ENCODE assay signal across 11 cellular contexts in genomic region chr4:169723207-169723606, GRCh38. TPM values are rescaled to one million over a fixed set of nuclear protein-coding genes. Genes with fewer than 3 reads are reported as not detected.
DNase-seq lines count a peak whose midpoint lies in the region; ATAC-seq, FAIRE-seq and TF ChIP-seq lines count a peak whose summit lies in the region.
"Had no signal": no experiment of that assay in that cellular context is flagged by ENCODE, and none has a peak within 500 bp of the region (broad histone marks: within the 10 kb centered on the region; RNA-seq: fewer than 3 reads in every experiment).

No MANE protein-coding gene starts in this region.

- no peaks in the 10 kb centered on the region for H3K9me3 ChIP-seq in RWPE2 (ENCODE audit: severe bottlenecking)
- H3K9me3 ChIP-seq in CD8-positive, alpha-beta memory T cell (ENCODE audit: low read length), result no peaks in the 10 kb centered on the region

- H3K4me3 ChIP-seq in RWPE2 (ENCODE audit: severe bottlenecking) (no peak overlapping the region), fibroblast of villous mesenchyme (ENCODE audit: low read depth, low read length) (no peak overlapping the region)
- H3K4me3 ChIP-seq in CD8-positive, alpha-beta memory T cell (ENCODE audit: low read length), result no peak overlapping the region

- peak; percentile 1 for DNase-seq in A172 (ENCODE audit: low spot score)
- no peak for DNase-seq in RWPE2 (ENCODE audit: low spot score)
- DNase-seq in fibroblast of villous mesenchyme (ENCODE audit: low read depth), result peak; percentile 16
- no peak for DNase-seq in activated CD4-positive, alpha-beta memory T cell treated with anti-CD3 and anti-CD28 coated beads for 36 hours
- DNase-seq in CD8-positive, alpha-beta memory T cell, result no peak
- DNase-seq in NCI-H128 (lab: John Stamatoyannopoulos, UW; ENCODE audit: unreplicated experiment), result no peak
- DNase-seq: NCI-H1092 had no signal

- ATAC-seq in RWPE2 (ENCODE audit: low read depth) (no peak), GM21423 (IDR thresholded peaks at IDR 0.05; ENCODE audit: unreplicated experiment) (no peak)

- POLR2A ChIA-PET in activated CD4-positive, alpha-beta memory T cell treated with anti-CD3 and anti-CD28 coated beads for 36 hours (lab: Charles Lee), result interaction anchor here (0.6 kb wide), 1 partner anchor 18 kb away, joined by 3 read pairs; no protein-coding TSS in a partner anchor
- POLR2A ChIA-PET in CD8-positive, alpha-beta memory T cell (lab: Charles Lee), result no interaction called here

- H3K36me3 Mint-ChIP-seq in activated CD4-positive, alpha-beta memory T cell treated with anti-CD3 and anti-CD28 coated beads for 36 hours, result peaks cover 2% of the 10 kb centered on the region
- peaks cover 0 to 35% (median 6%) of the 10 kb centered on the region in 3 donors for H3K36me3 Mint-ChIP-seq in CD8-positive, alpha-beta memory T cell

- no peaks in the 10 kb centered on the region for H3K4me1 ChIP-seq in RWPE2 (ENCODE audit: insufficient read depth, poor library complexity, severe bottlenecking)
- H3K4me1 ChIP-seq in CD8-positive, alpha-beta memory T cell (ENCODE audit: insufficient read depth, low read length), result no peaks in the 10 kb centered on the region

- no peaks in the 10 kb centered on the region for H3K9me3 Mint-ChIP-seq in activated CD4-positive, alpha-beta memory T cell treated with anti-CD3 and anti-CD28 coated beads for 36 hours
- H3K9me3 Mint-ChIP-seq in CD8-positive, alpha-beta memory T cell, result no peaks in the 10 kb centered on the region
- H3K9me3 Mint-ChIP-seq: activated T-helper 2 cell treated with anti-CD3 and anti-CD28 coated beads, Interferon-gamma antibody, Interleukin-2, Interleukin-4, amounts not matched to agents 10 μg/mL and 5 μg/mL and 100 μg/mL, durations not matched to agents 14 hours and 24 hours and 36 hours had no signal

- FAIRE-seq in G401.6 (lab: Jason Lieb, UNC), result peak; percentile 25
- FAIRE-seq: endometrium had no signal

- intact Hi-C loops in activated CD4-positive, alpha-beta memory T cell treated with anti-CD3 and anti-CD28 coated beads for 36 hours (cut with micrococcal nuclease), result loop anchor here (1.0 to 5.0 kb wide), 2 partner anchors 34 to 111 kb away; partner anchors contain the start of genes HPF1 and NEK1

- CTCF ChIA-PET in activated CD4-positive, alpha-beta memory T cell treated with anti-CD3 and anti-CD28 coated beads for 36 hours (lab: Charles Lee), result interaction anchor here (0.7 to 1.0 kb wide), 2 partner anchors 9 to 304 kb away, joined by 4 read pairs; no protein-coding TSS in a partner anchor
- CTCF ChIA-PET in CD8-positive, alpha-beta memory T cell (lab: Charles Lee), result interaction anchor here (0.9 to 2.3 kb wide), 2 partner anchors 103 to 110 kb away, joined by 3 to 10 read pairs; partner anchors contain the start of genes CLCN3 and NEK1

- H3K27me3 Mint-ChIP-seq in activated CD4-positive, alpha-beta memory T cell treated with anti-CD3 and anti-CD28 coated beads for 36 hours, result no peaks in the 10 kb centered on the region
- no peaks in the 10 kb centered on the region for H3K27me3 Mint-ChIP-seq in CD8-positive, alpha-beta memory T cell

- peak; percentile 31 for TF ChIP-seq CTCF in RWPE2 (IDR thresholded peaks at IDR 0.05; ENCODE audit: poor library complexity, severe bottlenecking)
- peak; percentile 29 for TF ChIP-seq CTCF in fibroblast of villous mesenchyme (IDR thresholded peaks at IDR 0.05; ENCODE audit: insufficient read depth, low read depth, low read length)

- peaks cover 11% of the 10 kb centered on the region for H3K4me1 Mint-ChIP-seq in activated CD4-positive, alpha-beta memory T cell treated with anti-CD3 and anti-CD28 coated beads for 36 hours (ENCODE audit: low read depth)
- no peaks in the 10 kb centered on the region for H3K4me1 Mint-ChIP-seq in CD8-positive, alpha-beta memory T cell

- no peaks in the 10 kb centered on the region for H3K27me3 ChIP-seq in RWPE2 (ENCODE audit: insufficient read depth, poor library complexity, severe bottlenecking)
- H3K27me3 ChIP-seq in CD8-positive, alpha-beta memory T cell (ENCODE audit: insufficient read depth, low read length, poor library complexity, severe bottlenecking), result no peaks in the 10 kb centered on the region

- no peak overlapping the region for H3K27ac Mint-ChIP-seq in activated CD4-positive, alpha-beta memory T cell treated with anti-CD3 and anti-CD28 coated beads for 36 hours
- peak overlapping the region in 1 of 8 donors; percentile 30 for H3K27ac Mint-ChIP-seq in CD8-positive, alpha-beta memory T cell
- H3K27ac Mint-ChIP-seq: activated T-helper 2 cell treated with anti-CD3 and anti-CD28 coated beads, Interferon-gamma antibody, Interleukin-2, Interleukin-4, amounts not matched to agents 10 μg/mL and 5 μg/mL and 100 μg/mL, durations not matched to agents 14 hours and 24 hours and 36 hours had no signal

- H3K4me3 Mint-ChIP-seq in activated CD4-positive, alpha-beta memory T cell treated with anti-CD3 and anti-CD28 coated beads for 36 hours, result no peak overlapping the region
- no peak overlapping the region for H3K4me3 Mint-ChIP-seq in CD8-positive, alpha-beta memory T cell

- peaks cover 13% of the 10 kb centered on the region for H3K36me3 ChIP-seq in RWPE2 (ENCODE audit: low read depth)
- H3K36me3 ChIP-seq in CD8-positive, alpha-beta memory T cell (ENCODE audit: insufficient read depth, low read length), result no peaks in the 10 kb centered on the region

- H3K27ac ChIP-seq in RWPE2 (ENCODE audit: poor library complexity, severe bottlenecking), result no peak overlapping the region
- H3K27ac ChIP-seq in CD8-positive, alpha-beta memory T cell (ENCODE audit: low read depth, low read length), result no peak overlapping the region

RNA-seq across cellular contexts. Expression of gene HPF1, which starts 34.5 kb away (rescaled TPM):
- total RNA-seq in A172 (2014; rRNA removed; shearing (Covaris generic)), result 55.1 and 81.8 TPM in 2 replicates
- total RNA-seq in fibroblast of villous mesenchyme, result 22.5 and 25.9 TPM in 2 replicates
- total RNA-seq in activated CD4-positive, alpha-beta memory T cell treated with anti-CD3 and anti-CD28 coated beads for 36 hours, result 10 to 100 TPM; 36.6 to 41.1 TPM
- 10 to 100 TPM; 25.1 to 31.5 TPM for total RNA-seq in CD8-positive, alpha-beta memory T cell
- polyA plus RNA-seq in CD8-positive, alpha-beta memory T cell, result 41.3 TPM

Comparison
In these comparisons a context has a peak if more than half of its experiments do, and no peak if none do; other contexts are left out.
1. DNase-seq: peak in A172 (single experiment) and fibroblast of villous mesenchyme (single experiment); none in RWPE2 (single experiment), activated CD4-positive, alpha-beta memory T cell treated with anti-CD3 and anti-CD28 coated beads for 36 hours (single experiment), CD8-positive, alpha-beta memory T cell (0 of 5) and NCI-H128 (single experiment).